9 cellular contexts compared by ENCODE assay signal in the genomic region with DNA sequence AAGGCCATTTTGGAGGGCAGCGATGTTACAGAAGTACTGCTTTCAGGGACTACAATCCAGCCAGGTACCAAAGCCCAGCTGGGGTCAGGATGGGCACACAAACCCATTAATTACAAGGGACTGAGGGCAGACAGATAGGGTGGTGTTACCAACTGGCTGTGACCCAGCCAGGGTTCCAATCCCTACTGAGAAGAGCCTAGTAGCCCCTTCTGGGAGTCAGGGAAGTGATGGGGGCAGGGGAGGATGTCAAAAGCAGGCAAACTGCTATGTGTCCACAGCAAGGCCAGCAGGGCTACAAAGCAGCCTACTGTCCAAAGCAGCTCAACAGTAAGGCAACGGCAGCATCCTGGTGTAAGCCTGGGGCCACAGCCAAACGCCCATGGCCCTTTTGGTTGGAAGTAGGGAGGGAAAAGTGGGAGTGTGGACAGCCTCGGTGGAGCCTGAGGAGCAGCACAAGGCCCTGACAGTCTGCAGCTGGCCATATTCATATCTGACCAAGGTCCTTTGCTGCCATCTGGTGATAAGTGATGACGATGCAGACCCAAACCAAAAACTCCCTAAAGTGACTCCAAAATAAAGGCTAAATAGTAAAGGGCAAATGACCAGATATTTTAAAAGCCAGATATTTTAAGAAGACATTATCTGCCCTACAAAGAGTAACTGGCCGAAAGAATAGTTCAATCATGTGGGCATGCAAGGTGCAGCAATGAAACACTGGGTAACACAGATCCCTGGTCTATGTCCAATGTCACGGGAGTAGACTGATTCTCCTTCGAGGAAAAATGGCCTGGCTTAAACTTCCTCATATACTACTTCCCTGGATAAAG. TPM values are rescaled to one million over a fixed set of nuclear protein-coding genes. Genes with fewer than 3 reads are reported as not detected.
A peak's percentile ranks its signal among the peaks of the same experiment; 100 is the strongest.
DNase-seq lines count a peak whose midpoint lies in the region; ATAC-seq, FAIRE-seq and TF ChIP-seq lines count a peak whose summit lies in the region.
"Had no signal": no experiment of that assay in that cellular context is flagged by ENCODE, and none has a peak within 500 bp of the region (broad histone marks: within the 10 kb centered on the region; RNA-seq: fewer than 3 reads in every experiment).

No MANE protein-coding gene starts in this region.

- no peaks in the 10 kb centered on the region for H3K27me3 Mint-ChIP-seq in activated naive CD8-positive, alpha-beta T cell treated with anti-CD3 and anti-CD28 coated beads for 36 hours
- H3K27me3 Mint-ChIP-seq in activated naive CD8-positive, alpha-beta T cell treated with anti-CD3 and anti-CD28 coated beads, Interleukin-2, amount 50 U/mL, for 24 hours = no peaks in the 10 kb centered on the region
- H3K27me3 Mint-ChIP-seq in WTC11 (ENCODE audit: low read depth) = no peaks in the 10 kb centered on the region
- H3K27me3 Mint-ChIP-seq: stimulated activated naive CD8-positive, alpha-beta T cell treated with anti-CD3 and anti-CD28 coated beads, Interleukin-15, Interleukin-2, amounts not matched to agents 100 ng/mL and 50 ng/mL, for 24 hours had no signal

- 71% methylated on average over 8 of the region's 8 CpGs for WGBS in hepatocyte (ENCODE audit: low lambda C conversion rate, missing lambda C conversion rate)
- 76% methylated on average over 8 of the region's 8 CpGs for WGBS in suprapubic skin

- H3K4me2 ChIP-seq in hepatocyte = no peak overlapping the region

- DNase-seq in activated naive CD8-positive, alpha-beta T cell treated with anti-CD3 and anti-CD28 coated beads for 36 hours = no peak
- no peak for DNase-seq in activated naive CD8-positive, alpha-beta T cell treated with anti-CD3 and anti-CD28 coated beads, Interleukin-2, amount 50 U/mL, for 24 hours
- DNase-seq in WTC11 (ENCODE audit: low spot score) (no peak), hepatocyte (ENCODE audit: low spot score) (peak; percentile 25), urothelium cell line (ENCODE audit: low spot score) (peak; percentile 40), MV-4-11 (lab: John Stamatoyannopoulos, UW) (no peak), suprapubic skin (ENCODE audit: low spot score in 2 of 2) (no peak)

- H3K27me3 ChIP-seq in hepatocyte (no peaks in the 10 kb centered on the region), suprapubic skin (no peaks in the 10 kb centered on the region)

- H3K4me3 ChIP-seq in hepatocyte (no peak overlapping the region), suprapubic skin (no peak overlapping the region)

- no peaks in the 10 kb centered on the region for H3K4me1 ChIP-seq in hepatocyte (ENCODE audit: insufficient read depth)
- peaks cover 2% of the 10 kb centered on the region for H3K4me1 ChIP-seq in suprapubic skin

- no peaks in the 10 kb centered on the region for H3K36me3 ChIP-seq in hepatocyte (replicated peaks; ENCODE audit: insufficient read depth, low read depth)
- peaks cover 84% of the 10 kb centered on the region for H3K36me3 ChIP-seq in suprapubic skin

- no peaks in the 10 kb centered on the region for H3K79me2 ChIP-seq in hepatocyte

- no peak for TF ChIP-seq POLR2A in suprapubic skin (IDR thresholded peaks at IDR 0.05)

- no peak overlapping the region for H3K4me3 Mint-ChIP-seq in activated naive CD8-positive, alpha-beta T cell treated with anti-CD3 and anti-CD28 coated beads for 36 hours
- H3K4me3 Mint-ChIP-seq in activated naive CD8-positive, alpha-beta T cell treated with anti-CD3 and anti-CD28 coated beads, Interleukin-2, amount 50 U/mL, for 24 hours = no peak overlapping the region
- H3K4me3 Mint-ChIP-seq in WTC11 = no peak overlapping the region
- H3K4me3 Mint-ChIP-seq: stimulated activated naive CD8-positive, alpha-beta T cell treated with anti-CD3 and anti-CD28 coated beads, Interleukin-15, Interleukin-2, amounts not matched to agents 100 ng/mL and 50 ng/mL, for 24 hours had no signal

- ATAC-seq in activated naive CD8-positive, alpha-beta T cell treated with anti-CD3 and anti-CD28 coated beads, Interleukin-2, amount 50 U/mL, for 24 hours = no peak
- peak; percentile 78 for ATAC-seq in WTC11
- no peak for ATAC-seq in GM18909 (IDR thresholded peaks at IDR 0.05; ENCODE audit: poor library complexity, unreplicated experiment)

- H3K9me3 ChIP-seq in hepatocyte (ENCODE audit: low read depth) (no peaks in the 10 kb centered on the region), suprapubic skin (no peaks in the 10 kb centered on the region)

- no peak overlapping the region for H2AFZ ChIP-seq in hepatocyte

- CTCF ChIA-PET in WTC11 (lab: Charles Lee) = interaction anchor here (1.4 kb wide), 4 partner anchors 14 to 27 kb away, joined by 4 to 6 read pairs (median 4); no protein-coding TSS in a partner anchor

- no peak overlapping the region for H3K27ac ChIP-seq in hepatocyte
- H3K27ac ChIP-seq in suprapubic skin = no peak overlapping the region

- TF ChIP-seq CTCF in WTC11 (IDR thresholded peaks at IDR 0.05) = 0 out of 2 replicates have a peak, but pooled peaks have one; percentile 5
- TF ChIP-seq CTCF in hepatocyte (IDR thresholded peaks at IDR 0.05; ENCODE audit: poor library complexity) = peak; percentile 43
- TF ChIP-seq CTCF in suprapubic skin (IDR thresholded peaks at IDR 0.05) = no peak

- no peak for FAIRE-seq in urothelium cell line (lab: Jason Lieb, UNC)

- H4K20me1 ChIP-seq in hepatocyte (ENCODE audit: insufficient read depth, poor library complexity, severe bottlenecking) = no peaks in the 10 kb centered on the region

- H3K9me2 ChIP-seq in hepatocyte (replicated peaks; ENCODE audit: insufficient read depth) = no peaks in the 10 kb centered on the region

- no peak for TF ChIP-seq EP300 in suprapubic skin (IDR thresholded peaks at IDR 0.05)

- POLR2A ChIA-PET in WTC11 (lab: Charles Lee) = no interaction called here

- H3K9me3 Mint-ChIP-seq in activated naive CD8-positive, alpha-beta T cell treated with anti-CD3 and anti-CD28 coated beads for 36 hours = peaks cover 17% of the 10 kb centered on the region
- H3K9me3 Mint-ChIP-seq in activated naive CD8-positive, alpha-beta T cell treated with anti-CD3 and anti-CD28 coated beads, Interleukin-2, amount 50 U/mL, for 24 hours = peaks cover 18% of the 10 kb centered on the region
- H3K9me3 Mint-ChIP-seq in WTC11 = peaks cover 6% of the 10 kb centered on the region

- H3K27ac Mint-ChIP-seq in activated naive CD8-positive, alpha-beta T cell treated with anti-CD3 and anti-CD28 coated beads for 36 hours = peak overlapping the region; percentile 39
- H3K27ac Mint-ChIP-seq in activated naive CD8-positive, alpha-beta T cell treated with anti-CD3 and anti-CD28 coated beads, Interleukin-2, amount 50 U/mL, for 24 hours = no peak overlapping the region
- H3K27ac Mint-ChIP-seq in WTC11 = no peak overlapping the region
- H3K27ac Mint-ChIP-seq: stimulated activated naive CD8-positive, alpha-beta T cell treated with anti-CD3 and anti-CD28 coated beads, Interleukin-15, Interleukin-2, amounts not matched to agents 100 ng/mL and 50 ng/mL, for 24 hours had no signal

- no peaks in the 10 kb centered on the region for H3K4me1 Mint-ChIP-seq in activated naive CD8-positive, alpha-beta T cell treated with anti-CD3 and anti-CD28 coated beads for 36 hours
- H3K4me1 Mint-ChIP-seq in activated naive CD8-positive, alpha-beta T cell treated with anti-CD3 and anti-CD28 coated beads, Interleukin-2, amount 50 U/mL, for 24 hours = no peaks in the 10 kb centered on the region
- peaks cover 26% of the 10 kb centered on the region for H3K4me1 Mint-ChIP-seq in WTC11

- H3K36me3 Mint-ChIP-seq in activated naive CD8-positive, alpha-beta T cell treated with anti-CD3 and anti-CD28 coated beads for 36 hours = peaks cover 74% of the 10 kb centered on the region
- peaks cover 62% of the 10 kb centered on the region for H3K36me3 Mint-ChIP-seq in activated naive CD8-positive, alpha-beta T cell treated with anti-CD3 and anti-CD28 coated beads, Interleukin-2, amount 50 U/mL, for 24 hours (ENCODE audit: low read depth)
- peaks cover 49% of the 10 kb centered on the region for H3K36me3 Mint-ChIP-seq in WTC11

TF ChIP-seq in WTC11, 78 proteins besides CTCF, POLR2A, EP300 and RAD21 (continues in another document):
- TF ChIP-seq MYBL2 (CRISPR knock-in tag; IDR thresholded peaks at IDR 0.05) (no peak), TEAD4 (CRISPR knock-in tag; IDR thresholded peaks at IDR 0.05) (no peak), NFATC4 (CRISPR knock-in tag; IDR thresholded peaks at IDR 0.05) (no peak), CBFB (CRISPR knock-in tag; IDR thresholded peaks at IDR 0.05; ENCODE audit: low read depth) (no peak), NFYB (CRISPR knock-in tag; conservative IDR thresholded peaks at IDR 0.05; ENCODE audit: low read depth) (no peak), ETV6 (CRISPR knock-in tag; IDR thresholded peaks at IDR 0.05) (no peak), ZNF138 (CRISPR knock-in tag; conservative IDR thresholded peaks at IDR 0.05) (no peak), ZBTB43 (CRISPR knock-in tag; IDR thresholded peaks at IDR 0.05) (no peak), GABPB1 (CRISPR knock-in tag; IDR thresholded peaks at IDR 0.05) (no peak)
- TF ChIP-seq, protein P1, sequence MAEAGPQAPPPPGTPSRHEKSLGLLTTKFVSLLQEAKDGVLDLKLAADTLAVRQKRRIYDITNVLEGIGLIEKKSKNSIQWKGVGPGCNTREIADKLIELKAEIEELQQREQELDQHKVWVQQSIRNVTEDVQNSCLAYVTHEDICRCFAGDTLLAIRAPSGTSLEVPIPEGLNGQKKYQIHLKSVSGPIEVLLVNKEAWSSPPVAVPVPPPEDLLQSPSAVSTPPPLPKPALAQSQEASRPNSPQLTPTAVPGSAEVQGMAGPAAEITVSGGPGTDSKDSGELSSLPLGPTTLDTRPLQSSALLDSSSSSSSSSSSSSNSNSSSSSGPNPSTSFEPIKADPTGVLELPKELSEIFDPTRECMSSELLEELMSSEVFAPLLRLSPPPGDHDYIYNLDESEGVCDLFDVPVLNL (CRISPR knock-in tag; IDR thresholded peaks at IDR 0.05; ENCODE audit: borderline replicate concordance, low read depth) = no peak

RNA-seq across cellular contexts. Expression of gene XPNPEP1, which starts 56.9 kb away (rescaled TPM):
- total RNA-seq in activated naive CD8-positive, alpha-beta T cell treated with anti-CD3 and anti-CD28 coated beads for 36 hours = 10 to 100 TPM; 90.2 to 96.5 TPM
- total RNA-seq in WTC11 (2021) (57.1 to 60.2 TPM (median 59.3 TPM) in 3 replicates), hepatocyte (89.7 and 99.4 TPM in 2 replicates), suprapubic skin (100 to 1,000 TPM in 3 of 4 donors, 10 to 100 TPM in 1; 77.1 to 239 (median 109) TPM)
- polyA plus RNA-seq in hepatocyte = 40.2 and 55.5 TPM in 2 replicates

Comparison
In these comparisons a context has a peak if more than half of its experiments do, and no peak if none do; other contexts are left out.
1. DNase-seq: peak in hepatocyte (single experiment) and urothelium cell line (single experiment); none in activated naive CD8-positive, alpha-beta T cell treated with anti-CD3 and anti-CD28 coated beads for 36 hours (single experiment), activated naive CD8-positive, alpha-beta T cell treated with anti-CD3 and anti-CD28 coated beads, Interleukin-2, amount 50 U/mL, for 24 hours (single experiment), WTC11 (single experiment), MV-4-11 (single experiment) and suprapubic skin (0 of 2).
2. CTCF ChIP-seq: peak in WTC11 (single experiment) and hepatocyte (single experiment); none in suprapubic skin (0 of 2).